20 cellular contexts compared by ENCODE assay signal in the genomic region with DNA sequence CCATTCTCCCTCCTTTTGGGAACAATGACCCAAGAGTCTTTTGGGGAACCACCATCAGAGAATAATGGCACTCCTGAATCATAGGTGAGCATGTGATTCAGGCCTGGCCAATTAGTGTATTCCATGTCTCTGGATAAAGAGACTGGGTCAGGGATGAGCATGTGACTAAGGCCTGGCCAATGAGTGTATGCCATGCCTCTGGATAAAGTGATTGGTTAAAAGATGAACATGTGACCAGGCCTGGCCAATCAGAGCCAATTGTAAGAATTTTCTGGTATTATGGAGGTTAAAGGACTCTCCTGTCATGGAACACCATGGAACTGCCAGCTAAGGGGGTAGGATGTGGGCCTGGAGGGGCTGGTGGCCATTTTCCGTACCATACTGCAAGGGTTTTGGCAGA.
DNase-seq lines count a peak whose midpoint lies in the region; ATAC-seq, FAIRE-seq and TF ChIP-seq lines count a peak whose summit lies in the region.
"Had no signal": no experiment of that assay in that cellular context is flagged by ENCODE, and none has a peak within 500 bp of the region (broad histone marks: within the 10 kb centered on the region; RNA-seq: fewer than 3 reads in every experiment).

No MANE protein-coding gene starts in this region.

- H3K4me1 ChIP-seq in HepG2 (ENCODE audit: insufficient read depth, low read length): no peaks in the 10 kb centered on the region
- H3K4me1 ChIP-seq in right lobe of liver: no peaks in the 10 kb centered on the region
- no peaks in the 10 kb centered on the region for H3K4me1 ChIP-seq in GM12878 (ENCODE audit: control insufficient read depth, insufficient read depth, low read length)
- peaks cover 0 to 24% (median 0%) of the 10 kb centered on the region in 12 donors for H3K4me1 ChIP-seq in heart left ventricle

- H3K27ac ChIP-seq in HepG2 (ENCODE audit: extremely low read length, insufficient read depth, low read length): no peak overlapping the region
- H3K27ac ChIP-seq in right lobe of liver: no peak overlapping the region
- no peak overlapping the region for H3K27ac ChIP-seq in GM12878 (ENCODE audit: control insufficient read depth, insufficient read depth)
- no peak overlapping the region for H3K27ac ChIP-seq in heart left ventricle
- H3K27ac ChIP-seq: GM23248 had no signal

- H3K4me2 ChIP-seq in HepG2 (ENCODE audit: low read depth, low read length) (no peak overlapping the region), GM12878 (ENCODE audit: control insufficient read depth, insufficient read depth) (no peak overlapping the region)

- 27% methylated on average over 1 of the region's 1 CpG for WGBS in HepG2 (ENCODE audit: low lambda C conversion rate)
- 100% methylated on average over 1 of the region's 1 CpG for WGBS in right lobe of liver (ENCODE audit: insufficient coverage, low coverage, low lambda C conversion rate, missing lambda C conversion rate)
- WGBS in GM12878 (ENCODE audit: insufficient coverage, insufficient replicate concordance, low lambda C conversion rate, missing lambda C conversion rate): 0% methylated on average over 1 of the region's 1 CpG
- 93 to 100% (median 96%) methylated on average over 1 of the region's 1 CpG for WGBS in heart left ventricle, 4 donors

- no peaks in the 10 kb centered on the region for H4K20me1 ChIP-seq in HepG2 (ENCODE audit: insufficient read depth, low read length)
- H4K20me1 ChIP-seq in GM12878 (ENCODE audit: control insufficient read depth, insufficient read depth): no peaks in the 10 kb centered on the region

- POLR2A ChIA-PET in HepG2 (lab: Yijun Ruan, JAX) (no interaction called here), GM12878 (lab: Charles Lee) (no interaction called here)

- H3K36me3 ChIP-seq in HepG2 (replicated peaks in 1 of 2; ENCODE audit: control insufficient read depth in 1 of 2, insufficient read depth in 2 of 2, low read length in 2 of 2): no peaks in the 10 kb centered on the region
- no peaks in the 10 kb centered on the region for H3K36me3 ChIP-seq in right lobe of liver
- no peaks in the 10 kb centered on the region for H3K36me3 ChIP-seq in GM12878 (ENCODE audit: control insufficient read depth in 2 of 2, insufficient read depth in 2 of 2, low read length in 1 of 2)
- H3K36me3 ChIP-seq in heart left ventricle: no peaks in the 10 kb centered on the region

- H3K27me3 ChIP-seq in HepG2 (ENCODE audit: control insufficient read depth in 1 of 2, insufficient read depth in 2 of 2, low read length in 2 of 2) (peaks cover 0 to 1% of the 10 kb centered on the region in 2 experiments; a peak in 1 of 5 replicates), right lobe of liver (no peaks in the 10 kb centered on the region), GM12878 (replicated peaks in 1 of 2; ENCODE audit: control insufficient read depth in 2 of 2, insufficient read depth in 2 of 2, low read length in 1 of 2) (no peaks in the 10 kb centered on the region), heart left ventricle (no peaks in the 10 kb centered on the region)

- CTCF ChIA-PET in HepG2 (lab: Yijun Ruan, JAX; ENCODE audit: low intra/inter-chr PET ratio, low total read pairs) (no interaction called here), GM12878 (lab: Yijun Ruan, JAX) (interaction anchor here (0.6 kb wide), 1 partner anchor 25 kb away, joined by 3 read pairs; no protein-coding TSS in a partner anchor)

- no TSS peak for BruUV-seq in HepG2 (replicated peaks; lab: Mats Ljungman, UMichigan)
- BruUV-seq in GM12878 (replicated peaks; lab: Mats Ljungman, UMichigan): no TSS peak

- H3K79me2 ChIP-seq in HepG2 (ENCODE audit: insufficient read depth, low read length): no peaks in the 10 kb centered on the region
- H3K79me2 ChIP-seq in GM12878 (ENCODE audit: control insufficient read depth, insufficient read depth, low read length): no peaks in the 10 kb centered on the region

- H3K9me3 ChIP-seq in HepG2 (ENCODE audit: low read length): no peaks in the 10 kb centered on the region
- H3K9me3 ChIP-seq in right lobe of liver: no peaks in the 10 kb centered on the region
- H3K9me3 ChIP-seq in GM12878 (replicated peaks; ENCODE audit: control insufficient read depth, insufficient read depth, low read length): no peaks in the 10 kb centered on the region
- no peaks in the 10 kb centered on the region for H3K9me3 ChIP-seq in heart left ventricle

- H3K4me3 ChIP-seq in HepG2 (replicated peaks in 1 of 3; ENCODE audit: insufficient read depth in 1 of 3, low read depth in 2 of 3, low read length in 3 of 3) (no peak overlapping the region), right lobe of liver (no peak overlapping the region), NB4 (ENCODE audit: low read depth, low read length) (no peak overlapping the region), GM12878 (no peak overlapping the region), heart left ventricle (no peak overlapping the region)
- H3K4me3 ChIP-seq: GM23248 had no signal

- RAD21 ChIA-PET in GM12878 (lab: Charles Lee; ENCODE audit: unreplicated experiment): no interaction called here

- ATAC-seq in HepG2: no peak
- no peak for ATAC-seq in right lobe of liver
- no peak for ATAC-seq in GM12878
- no peak for ATAC-seq in heart left ventricle
- ATAC-seq in GM18909 (IDR thresholded peaks at IDR 0.05; ENCODE audit: poor library complexity, unreplicated experiment): no peak
- ATAC-seq: Panc1, T-helper 17 cell had no signal

- SMC1A ChIA-PET in GM12878 (lab: Charles Lee; ENCODE audit: uncharacterized antibody, unreplicated experiment): no interaction called here

- no peak for DNase-seq in HepG2 (ENCODE audit: low spot score)
- no peak for DNase-seq in right lobe of liver
- peak; percentile 4 for DNase-seq in NB4 (ENCODE audit: low read depth)
- no peak for DNase-seq in GM12878 (ENCODE audit: low read depth, low spot score)
- DNase-seq in SW 1271 (lab: John Stamatoyannopoulos, UW): no peak
- no peak for DNase-seq in heart left ventricle
- DNase-seq: Calu3; CD4-positive, CD25-positive, alpha-beta regulatory T cell; DMS79; GM23248; Kasumi-1; MM.1S; NCI-H1105 treated with DMSO at 0.1 percent for 48 hours; NCI-H1694 treated with DMSO at 0.1 percent for 48 hours; NCI-H748 treated with DMSO at 0.1 percent for 48 hours; Right ventricle myocardium superior; T-helper 17 cell had no signal

- intact Hi-C loops in HepG2 (cut with micrococcal nuclease; ENCODE audit: unreplicated experiment) (no loop called here), right lobe of liver (cut with DNase I) (no loop called here), GM12878 (cut with micrococcal nuclease; ENCODE audit: unreplicated experiment) (no loop called here), heart left ventricle (cut with DNase I) (no loop called here)

- no peak for FAIRE-seq in HepG2 (lab: Jason Lieb, UNC)
- FAIRE-seq in GM12878 (lab: Jason Lieb, UNC): no peak
- FAIRE-seq: GM18507 had no signal

- TF ChIP-seq EP300 in HepG2 (IDR thresholded peaks at IDR 0.05; ENCODE audit: low read depth in 2 of 2, low read length in 2 of 2): no peak
- TF ChIP-seq EP300 in HepG2 (CRISPR knock-in tag; IDR thresholded peaks at IDR 0.05; ENCODE audit: borderline replicate concordance): no peak
- no peak for TF ChIP-seq EP300 in GM12878 (IDR thresholded peaks at IDR 0.05; ENCODE audit: borderline replicate concordance in 1 of 2, control insufficient read depth in 1 of 2, low read depth in 2 of 2, low read length in 2 of 2)

- H2AFZ ChIP-seq in HepG2 (ENCODE audit: low read length) (no peak overlapping the region), GM12878 (ENCODE audit: control insufficient read depth, low read depth, low read length) (no peak overlapping the region)
- H2AFZ ChIP-seq: GM23248 had no signal

- TF ChIP-seq CTCF in HepG2 (CRISPR knock-in tag; IDR thresholded peaks at IDR 0.05) (no peak), right lobe of liver (IDR thresholded peaks at IDR 0.05) (no peak), NB4 (IDR thresholded peaks at IDR 0.05; ENCODE audit: low read depth, low read length) (no peak), GM12878 (IDR thresholded peaks at IDR 0.05 in 2 of 3, conservative IDR thresholded peaks at IDR 0.05 in 1 of 3; ENCODE audit: control insufficient read depth in 2 of 3, extremely low read depth in 1 of 3, insufficient read depth in 1 of 3, low read depth in 3 of 3, low read length in 3 of 3) (no peak), heart left ventricle (IDR thresholded peaks at IDR 0.05) (no peak)

- TF ChIP-seq RAD21 in HepG2 (CRISPR knock-in tag; IDR thresholded peaks at IDR 0.05): no peak
- TF ChIP-seq RAD21 in GM12878 (IDR thresholded peaks at IDR 0.05; ENCODE audit: insufficient read depth, low read depth, low read length): no peak

- TF ChIP-seq POLR2A in HepG2 (IDR thresholded peaks at IDR 0.05; ENCODE audit: insufficient read depth in 1 of 2, low read depth in 2 of 2, low read length in 2 of 2) (no peak), right lobe of liver (IDR thresholded peaks at IDR 0.05) (no peak), NB4 (IDR thresholded peaks at IDR 0.05; ENCODE audit: extremely low read depth, insufficient read length) (no peak), GM12878 (IDR thresholded peaks at IDR 0.05; ENCODE audit: low read depth, low read length) (no peak), heart left ventricle (IDR thresholded peaks at IDR 0.05) (no peak)

- in situ Hi-C loops in HepG2 (cut with HindIII; ENCODE audit: extremely low pct_ligation_motif_present, low pct_unique_long_range_greater_than_20kb) (no loop called here), GM12878 (cut with MboI) (no loop called here)

- H3K9ac ChIP-seq in HepG2 (ENCODE audit: insufficient read depth, low read depth, low read length) (no peak overlapping the region), GM12878 (ENCODE audit: control insufficient read depth, insufficient read depth, low read length) (no peak overlapping the region)
- H3K9ac ChIP-seq: GM23248 had no signal

TF ChIP-seq in HepG2, 621 proteins besides CTCF, POLR2A, EP300 and RAD21 (continues in another document):
- TF ChIP-seq BHLHE40 (IDR thresholded peaks at IDR 0.05; ENCODE audit: low read length) (no peak), KLF11 (CRISPR knock-in tag; IDR thresholded peaks at IDR 0.05) (no peak), NFYB (CRISPR knock-in tag; IDR thresholded peaks at IDR 0.05) (peak; percentile 52; the same call in 1 of the 2 replicates), ZNF75D (CRISPR knock-in tag; IDR thresholded peaks at IDR 0.05; ENCODE audit: borderline replicate concordance) (no peak)

TF ChIP-seq in GM12878, 131 proteins besides CTCF, POLR2A, EP300 and RAD21:
- TF ChIP-seq EED (IDR thresholded peaks at IDR 0.05; ENCODE audit: low read depth) (no peak), CBFB (IDR thresholded peaks at IDR 0.05; ENCODE audit: low read depth) (no peak)
- TF ChIP-seq, protein P1, sequence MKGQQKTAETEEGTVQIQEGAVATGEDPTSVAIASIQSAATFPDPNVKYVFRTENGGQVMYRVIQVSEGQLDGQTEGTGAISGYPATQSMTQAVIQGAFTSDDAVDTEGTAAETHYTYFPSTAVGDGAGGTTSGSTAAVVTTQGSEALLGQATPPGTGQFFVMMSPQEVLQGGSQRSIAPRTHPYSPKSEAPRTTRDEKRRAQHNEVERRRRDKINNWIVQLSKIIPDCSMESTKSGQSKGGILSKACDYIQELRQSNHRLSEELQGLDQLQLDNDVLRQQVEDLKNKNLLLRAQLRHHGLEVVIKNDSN (IDR thresholded peaks at IDR 0.05; ENCODE audit: borderline replicate concordance, extremely low read length, insufficient read depth, low read depth, low read length): peak; percentile 24
